In the genomic region with DNA sequence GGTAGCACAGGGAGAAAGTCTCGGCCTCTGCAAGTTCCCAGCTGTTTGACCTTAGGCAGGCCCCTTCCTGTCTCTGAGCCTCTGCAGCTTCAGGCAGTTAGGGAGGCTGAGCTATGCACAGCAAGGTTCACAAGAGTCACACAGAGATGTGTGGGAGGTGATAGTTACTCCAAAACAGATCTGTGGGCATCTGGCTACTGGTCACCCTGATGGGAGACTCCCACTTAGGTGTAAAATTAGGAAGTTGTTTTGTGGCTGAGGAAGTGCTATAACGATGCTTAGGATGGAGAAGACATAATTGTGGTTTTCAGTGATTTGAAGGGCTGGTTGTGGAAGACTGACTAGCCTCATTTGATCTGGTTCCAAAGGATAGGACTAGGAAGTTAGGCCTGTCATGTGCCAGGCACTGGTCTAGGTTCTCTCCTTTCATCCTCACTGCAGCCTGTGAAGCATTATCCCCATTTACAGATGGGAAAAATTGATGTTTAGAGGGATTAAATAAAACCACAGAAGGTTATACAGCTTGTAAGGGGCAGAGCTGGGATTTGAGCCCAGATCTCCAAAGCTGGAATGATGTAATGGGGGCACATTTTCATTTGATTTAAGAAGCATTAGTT, we compare ENCODE assay signal across 9 cellular contexts. TPM values are rescaled to one million over a fixed set of nuclear protein-coding genes. Genes with fewer than 3 reads are reported as not detected.
DNase-seq lines count a peak whose midpoint lies in the region; ATAC-seq and TF ChIP-seq lines count a peak whose summit lies in the region.
"Had no signal": no experiment of that assay in that cellular context is flagged by ENCODE, and none has a peak within 500 bp of the region (broad histone marks: within the 10 kb centered on the region; RNA-seq: fewer than 3 reads in every experiment).

No MANE protein-coding gene starts in this region.

- H3K9me3 ChIP-seq in Caco-2, result no peaks in the 10 kb centered on the region

- intact Hi-C loops in Caco-2 (cut with micrococcal nuclease; ENCODE audit: unreplicated experiment), result no loop called here

- peak overlapping the region; percentile 27 to 79 (median 60) for H3K4me3 Mint-ChIP-seq in IgD-negative memory B cell
- no peak overlapping the region for H3K4me3 Mint-ChIP-seq in chondrocyte (ENCODE audit: unreplicated experiment)
- no peak overlapping the region for H3K4me3 Mint-ChIP-seq in nephron progenitor cell
- no peak overlapping the region for H3K4me3 Mint-ChIP-seq in Caco-2 (ENCODE audit: unreplicated experiment)

- H3K27ac Mint-ChIP-seq in IgD-negative memory B cell (peak overlapping the region; percentile 71 to 91 (median 74)), chondrocyte (ENCODE audit: unreplicated experiment) (peak overlapping the region; percentile 90), nephron progenitor cell (peak overlapping the region; percentile 17), Caco-2 (ENCODE audit: unreplicated experiment) (no peak overlapping the region)

- no peaks in the 10 kb centered on the region; the same call in 1 of the 2 replicates for H3K36me3 ChIP-seq in Caco-2 (ENCODE audit: control insufficient read depth, insufficient read depth, low read length)

- H3K4me3 ChIP-seq in Caco-2 (ENCODE audit: low read depth, low read length), result no peak overlapping the region

- peak; percentile 85 for DNase-seq in CD1c-positive myeloid dendritic cell (ENCODE audit: extremely low spot score)
- no peak for DNase-seq in chondrocyte (ENCODE audit: low spot score)
- no peak for DNase-seq in nephron progenitor cell
- no peak for DNase-seq in Caco-2
- no peak for DNase-seq in NCI-H1694 (lab: John Stamatoyannopoulos, UW)
- DNase-seq in stimulated activated CD4-positive, alpha-beta T cell treated with anti-CD3 and anti-CD28 coated beads, Interleukin-2, amount 100 ng/mL, for 24 hours, result no peak
- DNase-seq: NCI-H748 treated with DMSO at 0.1 percent for 48 hours had no signal

- H3K4me1 Mint-ChIP-seq in IgD-negative memory B cell, result peaks cover 56 to 65% (median 65%) of the 10 kb centered on the region in 3 donors
- peaks cover 58% of the 10 kb centered on the region for H3K4me1 Mint-ChIP-seq in chondrocyte (ENCODE audit: low read depth)
- H3K4me1 Mint-ChIP-seq in nephron progenitor cell, result peaks cover 21% of the 10 kb centered on the region
- H3K4me1 Mint-ChIP-seq in Caco-2 (ENCODE audit: low read depth, unreplicated experiment), result peaks cover 9% of the 10 kb centered on the region

- H3K4me1 ChIP-seq in Caco-2, result peaks cover 14% of the 10 kb centered on the region

- no peak for ATAC-seq in GM19351 (IDR thresholded peaks at IDR 0.05; ENCODE audit: unreplicated experiment)

- CTCF ChIA-PET in Caco-2 (lab: Charles Lee), result no interaction called here

- H3K9me3 Mint-ChIP-seq in IgD-negative memory B cell (no peaks in the 10 kb centered on the region), chondrocyte (ENCODE audit: low read depth) (no peaks in the 10 kb centered on the region), nephron progenitor cell (no peaks in the 10 kb centered on the region), Caco-2 (ENCODE audit: unreplicated experiment) (no peaks in the 10 kb centered on the region)

- no peaks in the 10 kb centered on the region for H3K27me3 ChIP-seq in Caco-2 (replicated peaks; ENCODE audit: control insufficient read depth, insufficient read depth, low read length)

- no TSS peak for BruUV-seq in Caco-2 (replicated peaks; lab: Mats Ljungman, UMichigan)

- H3K36me3 Mint-ChIP-seq in IgD-negative memory B cell (no peaks in the 10 kb centered on the region), chondrocyte (ENCODE audit: low read depth) (no peaks in the 10 kb centered on the region), nephron progenitor cell (ENCODE audit: low read depth) (no peaks in the 10 kb centered on the region), Caco-2 (ENCODE audit: insufficient read depth, unreplicated experiment) (peaks cover 5% of the 10 kb centered on the region)

- POLR2A ChIA-PET in Caco-2 (lab: Charles Lee), result no interaction called here

- H3K27me3 Mint-ChIP-seq in IgD-negative memory B cell (no peaks in the 10 kb centered on the region), chondrocyte (ENCODE audit: low read depth) (no peaks in the 10 kb centered on the region), nephron progenitor cell (ENCODE audit: low read depth, poor library complexity) (no peaks in the 10 kb centered on the region), Caco-2 (ENCODE audit: insufficient read depth, unreplicated experiment) (no peaks in the 10 kb centered on the region)

- TF ChIP-seq CTCF in chondrocyte (IDR thresholded peaks at IDR 0.05), result no peak
- TF ChIP-seq CTCF in nephron progenitor cell (IDR thresholded peaks at IDR 0.05), result no peak
- TF ChIP-seq CTCF in Caco-2 (IDR thresholded peaks at IDR 0.05; ENCODE audit: insufficient read depth in 1 of 2, low read depth in 1 of 2, low read length in 1 of 2, severe bottlenecking in 1 of 2, unreplicated experiment in 1 of 2), result no peak

RNA-seq across cellular contexts. Expression of gene ACO2, which starts 13.5 kb away (rescaled TPM):
- polyA plus RNA-seq in IgD-negative memory B cell, result 132 TPM
- total RNA-seq in chondrocyte (60.9 to 85.6 TPM (median 62.4 TPM) in 3 replicates), Caco-2 (2022) (90.5 and 95.5 TPM in 2 replicates)

RNA-seq across cellular contexts. Expression of gene PHF5A, which starts 13.9 kb away (rescaled TPM):
- 23.8 TPM for polyA plus RNA-seq in IgD-negative memory B cell
- 22.5 to 32.4 TPM (median 26.8 TPM) in 3 replicates for total RNA-seq in chondrocyte
- total RNA-seq in Caco-2 (2022), result 75.4 and 78.6 TPM in 2 replicates

RNA-seq across cellular contexts. Expression of gene TOB2, which starts 35.8 kb away (rescaled TPM):
- polyA plus RNA-seq in IgD-negative memory B cell, result 52.2 TPM
- 37.7 to 42.0 TPM (median 40.8 TPM) in 3 replicates for total RNA-seq in chondrocyte
- 49.0 and 52.5 TPM in 2 replicates for total RNA-seq in Caco-2 (2022)

Comparison
In these comparisons a context has a peak if more than half of its experiments do, and no peak if none do; other contexts are left out.
1. H3K4me3 Mint-ChIP-seq: peak in IgD-negative memory B cell (4 of 4); none in chondrocyte (single experiment), nephron progenitor cell (single experiment) and Caco-2 (single experiment).